In genomic region chr5:4230905-4231561, GRCh38 we compare ENCODE assay signal across 21 cellular contexts.
DNase-seq lines count a peak whose midpoint lies in the region; ATAC-seq and TF ChIP-seq lines count a peak whose summit lies in the region.
"Had no signal": no experiment of that assay in that cellular context is flagged by ENCODE, and none has a peak within 500 bp of the region (broad histone marks: within the 10 kb centered on the region; RNA-seq: fewer than 3 reads in every experiment).

No MANE protein-coding gene starts in this region.

- 47% methylated on average over 17 of the region's 17 CpGs for WGBS in hepatocyte (ENCODE audit: low lambda C conversion rate, missing lambda C conversion rate)

- peak overlapping the region; percentile 95 for H3K27ac Mint-ChIP-seq in glutamatergic neuron (ENCODE audit: unreplicated experiment)
- peak overlapping the region; percentile 99 for H3K27ac Mint-ChIP-seq in neural progenitor cell
- H3K27ac Mint-ChIP-seq in effector memory CD8-positive, alpha-beta T cell, result no peak overlapping the region
- H3K27ac Mint-ChIP-seq: activated CD4-positive, alpha-beta T cell treated with anti-CD3 and anti-CD28 coated beads, Interleukin-2, amount 10 ng/mL, durations not matched to agents 7 days and 5 days; CD4-positive, CD25-positive, alpha-beta regulatory T cell; stimulated activated naive B cell treated with anti-CD40 and anti-IgM and Interleukin-4, amounts not matched to agents 10 μg/mL and 1 μg/mL and 100 μg/mL, for 72 hours had no signal

- H3K4me3 ChIP-seq in BLaER1 treated with 17β-estradiol and CSF1 and Interleukin-3, amounts not matched to agents 10 nM and 100 nM, result no peak overlapping the region
- H3K4me3 ChIP-seq in SJCRH30 (no peak overlapping the region), neural progenitor cell (peak overlapping the region; percentile 23), hepatocyte (no peak overlapping the region)
- H3K4me3 ChIP-seq: lower lobe of right lung, upper lobe of right lung had no signal

- H3K27ac ChIP-seq in BLaER1 treated with 17β-estradiol and CSF1 and Interleukin-3, amounts not matched to agents 10 nM and 100 nM, result no peak overlapping the region; a peak in 1 of 22 replicates
- H3K27ac ChIP-seq in SJCRH30 (no peak overlapping the region), neural progenitor cell (peak overlapping the region; percentile 86), hepatocyte (no peak overlapping the region)
- H3K27ac ChIP-seq: epithelial cell of prostate, lower lobe of right lung, upper lobe of right lung had no signal

- H3K9me3 ChIP-seq in BLaER1 treated with 17β-estradiol and CSF1 and Interleukin-3, amounts not matched to agents 10 nM and 100 nM (replicated peaks in 1 of 11), result peaks cover 23 to 34% (median 27%) of the 10 kb centered on the region in 11 experiments
- no peaks in the 10 kb centered on the region for H3K9me3 ChIP-seq in SJCRH30 (replicated peaks)
- peaks cover 8% of the 10 kb centered on the region for H3K9me3 ChIP-seq in neural progenitor cell (ENCODE audit: low read depth)
- no peaks in the 10 kb centered on the region for H3K9me3 ChIP-seq in hepatocyte (ENCODE audit: low read depth)
- H3K9me3 ChIP-seq: upper lobe of right lung had no signal

- peak overlapping the region in 9 of 11 experiments; percentile 6 to 87 (median 77); a peak in 17 of 22 replicates for H3K4me2 ChIP-seq in BLaER1 treated with 17β-estradiol and CSF1 and Interleukin-3, amounts not matched to agents 10 nM and 100 nM
- H3K4me2 ChIP-seq in neural progenitor cell (peak overlapping the region; percentile 70), hepatocyte (no peak overlapping the region)

- H4K20me1 ChIP-seq in BLaER1 treated with 17β-estradiol and CSF1 and Interleukin-3, amounts not matched to agents 10 nM and 100 nM, result no peaks in the 10 kb centered on the region
- H4K20me1 ChIP-seq in neural progenitor cell (ENCODE audit: low read depth) (no peaks in the 10 kb centered on the region), hepatocyte (ENCODE audit: insufficient read depth, poor library complexity, severe bottlenecking) (no peaks in the 10 kb centered on the region)

- H3K27me3 Mint-ChIP-seq in glutamatergic neuron (ENCODE audit: unreplicated experiment) (peaks cover 3% of the 10 kb centered on the region), neural progenitor cell (ENCODE audit: insufficient read depth, low read depth) (peaks cover 9% of the 10 kb centered on the region)
- no peaks in the 10 kb centered on the region for H3K27me3 Mint-ChIP-seq in effector memory CD8-positive, alpha-beta T cell
- H3K27me3 Mint-ChIP-seq: activated CD4-positive, alpha-beta T cell treated with anti-CD3 and anti-CD28 coated beads, Interleukin-2, amount 10 ng/mL, durations not matched to agents 7 days and 5 days; CD4-positive, CD25-positive, alpha-beta regulatory T cell; stimulated activated naive B cell treated with anti-CD40 and anti-IgM and Interleukin-4, amounts not matched to agents 10 μg/mL and 1 μg/mL and 100 μg/mL, for 72 hours had no signal

- H3K4me1 Mint-ChIP-seq in glutamatergic neuron (ENCODE audit: low read depth, unreplicated experiment) (peaks cover 29% of the 10 kb centered on the region), neural progenitor cell (peaks cover 50% of the 10 kb centered on the region)
- no peaks in the 10 kb centered on the region for H3K4me1 Mint-ChIP-seq in effector memory CD8-positive, alpha-beta T cell (ENCODE audit: low read depth in 2 of 2)
- H3K4me1 Mint-ChIP-seq: activated CD4-positive, alpha-beta T cell treated with anti-CD3 and anti-CD28 coated beads, Interleukin-2, amount 10 ng/mL, durations not matched to agents 7 days and 5 days; CD4-positive, CD25-positive, alpha-beta regulatory T cell; stimulated activated naive B cell treated with anti-CD40 and anti-IgM and Interleukin-4, amounts not matched to agents 10 μg/mL and 1 μg/mL and 100 μg/mL, for 72 hours had no signal

- peaks cover 26% of the 10 kb centered on the region for H3F3A ChIP-seq in neural progenitor cell (ENCODE audit: low read depth)

- H3K79me2 ChIP-seq in neural progenitor cell (ENCODE audit: low read depth) (no peaks in the 10 kb centered on the region), hepatocyte (no peaks in the 10 kb centered on the region)

- H3K27me3 ChIP-seq in BLaER1 treated with 17β-estradiol and CSF1 and Interleukin-3, amounts not matched to agents 10 nM and 100 nM, result no peaks in the 10 kb centered on the region
- H3K27me3 ChIP-seq in SJCRH30 (no peaks in the 10 kb centered on the region), neural progenitor cell (no peaks in the 10 kb centered on the region), hepatocyte (no peaks in the 10 kb centered on the region)
- H3K27me3 ChIP-seq: upper lobe of right lung had no signal

- H3K9me3 Mint-ChIP-seq in glutamatergic neuron (ENCODE audit: unreplicated experiment) (peaks cover 14% of the 10 kb centered on the region), neural progenitor cell (peaks cover 23% of the 10 kb centered on the region)
- H3K9me3 Mint-ChIP-seq in effector memory CD8-positive, alpha-beta T cell, result peaks cover 11 to 15% of the 10 kb centered on the region in 2 donors

- H3K4me1 ChIP-seq in BLaER1 treated with 17β-estradiol and CSF1 and Interleukin-3, amounts not matched to agents 10 nM and 100 nM, result peaks cover 13 to 34% (median 31%) of the 10 kb centered on the region in 10 experiments
- H3K4me1 ChIP-seq in SJCRH30 (no peaks in the 10 kb centered on the region), neural progenitor cell (peaks cover 30% of the 10 kb centered on the region), hepatocyte (ENCODE audit: insufficient read depth) (no peaks in the 10 kb centered on the region)
- H3K4me1 ChIP-seq: lower lobe of right lung, upper lobe of right lung had no signal

- H2AFZ ChIP-seq in neural progenitor cell (replicated peaks), result peak overlapping the region; percentile 73
- H2AFZ ChIP-seq in hepatocyte, result no peak overlapping the region

- H3K9me2 ChIP-seq in hepatocyte (replicated peaks; ENCODE audit: insufficient read depth), result no peaks in the 10 kb centered on the region

- peaks cover 0 to 4% (median 0%) of the 10 kb centered on the region in 11 experiments; a peak in 1 of 22 replicates for H3K36me3 ChIP-seq in BLaER1 treated with 17β-estradiol and CSF1 and Interleukin-3, amounts not matched to agents 10 nM and 100 nM
- no peaks in the 10 kb centered on the region for H3K36me3 ChIP-seq in SJCRH30
- peaks cover 8% of the 10 kb centered on the region for H3K36me3 ChIP-seq in neural progenitor cell
- no peaks in the 10 kb centered on the region for H3K36me3 ChIP-seq in hepatocyte (replicated peaks; ENCODE audit: insufficient read depth, low read depth)
- H3K36me3 ChIP-seq: lower lobe of right lung, upper lobe of right lung had no signal

- H3K9ac ChIP-seq in BLaER1 treated with 17β-estradiol and CSF1 and Interleukin-3, amounts not matched to agents 10 nM and 100 nM, result no peak overlapping the region
- no peak overlapping the region for H3K9ac ChIP-seq in neural progenitor cell

- peaks cover 18% of the 10 kb centered on the region for H3K36me3 Mint-ChIP-seq in glutamatergic neuron (ENCODE audit: unreplicated experiment)
- H3K36me3 Mint-ChIP-seq in neural progenitor cell, result peaks cover 6% of the 10 kb centered on the region
- H3K36me3 Mint-ChIP-seq in effector memory CD8-positive, alpha-beta T cell (ENCODE audit: insufficient read depth), result no peaks in the 10 kb centered on the region
- H3K36me3 Mint-ChIP-seq: CD4-positive, CD25-positive, alpha-beta regulatory T cell; stimulated activated naive B cell treated with anti-CD40 and anti-IgM and Interleukin-4, amounts not matched to agents 10 μg/mL and 1 μg/mL and 100 μg/mL, for 72 hours had no signal

- no peak for ATAC-seq in HG02840 (IDR thresholded peaks at IDR 0.05; ENCODE audit: low FRiP score, unreplicated experiment)
- ATAC-seq in effector memory CD8-positive, alpha-beta T cell (replicated peaks), result no peak
- ATAC-seq in HG03108 (IDR thresholded peaks at IDR 0.05; ENCODE audit: unreplicated experiment), result no peak
- ATAC-seq: HepG2; stimulated activated naive B cell treated with anti-CD40 and anti-IgM and Interleukin-4, amounts not matched to agents 10 μg/mL and 1 μg/mL and 100 μg/mL, for 72 hours; upper lobe of right lung had no signal

- H3K4me3 Mint-ChIP-seq in glutamatergic neuron (ENCODE audit: unreplicated experiment) (peak overlapping the region; percentile 66), neural progenitor cell (peak overlapping the region; percentile 81)
- H3K4me3 Mint-ChIP-seq in effector memory CD8-positive, alpha-beta T cell, result no peak overlapping the region
- H3K4me3 Mint-ChIP-seq: activated CD4-positive, alpha-beta T cell treated with anti-CD3 and anti-CD28 coated beads, Interleukin-2, amount 10 ng/mL, durations not matched to agents 7 days and 5 days; CD4-positive, CD25-positive, alpha-beta regulatory T cell; stimulated activated naive B cell treated with anti-CD40 and anti-IgM and Interleukin-4, amounts not matched to agents 10 μg/mL and 1 μg/mL and 100 μg/mL, for 72 hours had no signal

- DNase-seq in SJCRH30 (peak; percentile 7 to 29), glutamatergic neuron (peak; percentile 63), neural progenitor cell (ENCODE audit: low spot score) (peak; percentile 72), hepatocyte (ENCODE audit: low spot score) (no peak)
- DNase-seq in effector memory CD8-positive, alpha-beta T cell, result no peak
- DNase-seq: activated CD4-positive, alpha-beta T cell treated with anti-CD3 and anti-CD28 coated beads, Interleukin-2, amount 10 ng/mL, durations not matched to agents 7 days and 5 days; activated gamma-delta T cell treated with Interleukin-2 at 50 U/mL for 16 hours; aorta; CD4-positive, CD25-positive, alpha-beta regulatory T cell; DMS53; foreskin melanocyte; lower lobe of right lung; NCI-H1436; RPMI8226; stimulated activated naive B cell treated with anti-CD40 and anti-IgM and Interleukin-4, amounts not matched to agents 10 μg/mL and 1 μg/mL and 100 μg/mL, for 72 hours; upper lobe of right lung had no signal

- TF ChIP-seq CTCF in glutamatergic neuron (IDR thresholded peaks at IDR 0.05; ENCODE audit: partially characterized antibody, unreplicated experiment) (no peak), neural progenitor cell (IDR thresholded peaks at IDR 0.05) (no peak), hepatocyte (IDR thresholded peaks at IDR 0.05; ENCODE audit: poor library complexity) (no peak)

Comparison
In these comparisons a context has a peak if more than half of its experiments do, and no peak if none do; other contexts are left out.
1. DNase-seq: peak in SJCRH30 (2 of 2), glutamatergic neuron (single experiment) and neural progenitor cell (single experiment); none in hepatocyte (single experiment) and effector memory CD8-positive, alpha-beta T cell (0 of 3).
2. H3K27ac Mint-ChIP-seq: peak in glutamatergic neuron (single experiment) and neural progenitor cell (single experiment); none in effector memory CD8-positive, alpha-beta T cell (0 of 2).
3. H3K4me3 Mint-ChIP-seq: peak in glutamatergic neuron (single experiment) and neural progenitor cell (single experiment); none in effector memory CD8-positive, alpha-beta T cell (0 of 2).